26 cellular contexts compared by ENCODE assay signal in the genomic region with DNA sequence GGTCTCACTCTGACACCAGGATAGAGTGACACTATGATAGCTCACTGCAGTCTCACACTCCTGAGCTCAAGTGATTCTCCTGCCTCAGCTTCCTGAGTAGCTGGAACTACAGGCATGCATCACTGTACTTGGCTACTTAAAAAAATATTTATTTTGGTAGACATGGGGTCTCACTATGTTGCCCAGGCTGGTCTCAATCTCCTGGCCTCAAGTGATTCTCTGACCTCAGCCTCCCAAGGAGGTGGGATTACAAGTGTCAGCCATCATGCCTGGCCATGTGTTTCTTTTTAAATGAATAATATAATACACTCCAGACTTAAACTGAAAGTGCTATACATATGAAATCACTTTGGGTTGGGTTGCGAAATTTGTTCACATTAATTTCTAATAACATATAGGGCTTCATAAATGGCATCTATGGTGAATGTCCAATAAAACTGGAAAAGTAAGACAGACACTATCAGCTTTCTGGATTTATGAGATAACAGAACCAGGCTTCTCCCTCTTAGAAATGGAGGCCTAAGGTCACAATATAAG. TPM values are rescaled to one million over a fixed set of nuclear protein-coding genes. Genes with fewer than 3 reads are reported as not detected.
A peak's percentile ranks its signal among the peaks of the same experiment; 100 is the strongest.
DNase-seq lines count a peak whose midpoint lies in the region; ATAC-seq, FAIRE-seq and TF ChIP-seq lines count a peak whose summit lies in the region.
"Had no signal": no experiment of that assay in that cellular context is flagged by ENCODE, and none has a peak within 500 bp of the region (broad histone marks: within the 10 kb centered on the region; RNA-seq: fewer than 3 reads in every experiment).

No MANE protein-coding gene starts in this region.

- peaks cover 0 to 18% of the 10 kb centered on the region in 2 donors for H3K4me1 ChIP-seq in ascending aorta
- H3K4me1 ChIP-seq in thoracic aorta (ENCODE audit: control insufficient read depth in 1 of 2, low read depth in 2 of 2) = peaks cover 33 to 55% of the 10 kb centered on the region in 2 donors

- peaks cover 2% of the 10 kb centered on the region for H3K4me1 Mint-ChIP-seq in activated CD4-positive, alpha-beta T cell treated with anti-CD3 and anti-CD28 coated beads, Interleukin-2, amount 10 ng/mL, durations not matched to agents 24 days and 14 days
- no peaks in the 10 kb centered on the region for H3K4me1 Mint-ChIP-seq in activated CD4-positive, alpha-beta T cell treated with anti-CD3 and anti-CD28 coated beads, Interleukin-2, amount 10 ng/mL, durations not matched to agents 7 days and 5 days

- no peak for TF ChIP-seq POLR2A in GM12892 (IDR thresholded peaks at IDR 0.05; ENCODE audit: low read depth, low read length)

- no peaks in the 10 kb centered on the region for H3K27me3 ChIP-seq in ascending aorta
- no peaks in the 10 kb centered on the region for H3K27me3 ChIP-seq in thoracic aorta (replicated peaks; ENCODE audit: insufficient read depth)

- H3K27me3 Mint-ChIP-seq in activated CD4-positive, alpha-beta T cell treated with anti-CD3 and anti-CD28 coated beads, Interleukin-2, amount 10 ng/mL, durations not matched to agents 24 days and 14 days = no peaks in the 10 kb centered on the region
- H3K27me3 Mint-ChIP-seq in activated CD4-positive, alpha-beta T cell treated with anti-CD3 and anti-CD28 coated beads, Interleukin-2, amount 10 ng/mL, durations not matched to agents 7 days and 5 days = no peaks in the 10 kb centered on the region

- POLR2A ChIA-PET in activated CD4-positive, alpha-beta T cell treated with anti-CD3 and anti-CD28 coated beads, Interleukin-2, amount 10 ng/mL, durations not matched to agents 7 days and 5 days (lab: Charles Lee) = no interaction called here

- intact Hi-C loops in activated CD4-positive, alpha-beta T cell treated with anti-CD3 and anti-CD28 coated beads, Interleukin-2, amount 10 ng/mL, durations not matched to agents 24 days and 14 days (cut with micrococcal nuclease) = no loop called here
- intact Hi-C loops in ascending aorta (cut with DNase I) = no loop called here

- H3K9me3 ChIP-seq in ascending aorta = no peaks in the 10 kb centered on the region
- H3K9me3 ChIP-seq in thoracic aorta = no peaks in the 10 kb centered on the region
- H3K9me3 ChIP-seq: HAP-1 had no signal

- no peak overlapping the region for H3K4me3 ChIP-seq in ascending aorta
- no peak overlapping the region for H3K4me3 ChIP-seq in thoracic aorta
- H3K4me3 ChIP-seq: HAP-1, PC-9 had no signal

- H3K27ac ChIP-seq in ascending aorta (peak overlapping the region; percentile 59 to 63), thoracic aorta (peak overlapping the region; percentile 25 to 69)
- H3K27ac ChIP-seq: 22Rv1, HL-60, PC-9 had no signal

- FAIRE-seq in GM12892 (lab: Jason Lieb, UNC) = no peak

- ATAC-seq in thoracic aorta (ENCODE audit: insufficient number of reproducible peaks, low FRiP score, low read depth) = no peak
- ATAC-seq in GM18870 (IDR thresholded peaks at IDR 0.05; ENCODE audit: unreplicated experiment) = no peak
- ATAC-seq: Right ventricle myocardium inferior had no signal

- DNase-seq in activated CD4-positive, alpha-beta T cell treated with anti-CD3 and anti-CD28 coated beads, Interleukin-2, amount 10 ng/mL, durations not matched to agents 24 days and 14 days = peak; percentile 28
- DNase-seq in activated CD4-positive, alpha-beta T cell treated with anti-CD3 and anti-CD28 coated beads, Interleukin-2, amount 10 ng/mL, durations not matched to agents 7 days and 5 days = no peak
- DNase-seq in ascending aorta (ENCODE audit: low spot score in 2 of 2) (no peak), fibroblast of gingiva (ENCODE audit: low read depth) (peak; percentile 36), thoracic aorta (ENCODE audit: low spot score) (no peak), GM12892 (ENCODE audit: insufficient read length) (no peak)
- no peak for DNase-seq in stimulated activated CD4-positive, alpha-beta T cell treated with anti-CD3 and anti-CD28 coated beads, Interleukin-4, amount 100 ng/mL, for 4 hours
- DNase-seq: ACHN, Calu3, DND-41, GOT3, KBM-7, MV-4-11, NCI-H1105, NCI-H1436 treated with DMSO at 0.1 percent for 48 hours, NCI-H187 treated with DMSO at 0.1 percent for 48 hours, NCI-H2107, NCI-H446, NCI-H524 treated with DMSO at 0.1 percent for 48 hours, NCI-H774, PC-9 had no signal

- peaks cover 3 to 6% of the 10 kb centered on the region in 2 donors for H3K36me3 ChIP-seq in ascending aorta
- H3K36me3 ChIP-seq in thoracic aorta = peaks cover 2% of the 10 kb centered on the region
- H3K36me3 ChIP-seq: HAP-1 had no signal

- CTCF ChIA-PET in activated CD4-positive, alpha-beta T cell treated with anti-CD3 and anti-CD28 coated beads, Interleukin-2, amount 10 ng/mL, durations not matched to agents 7 days and 5 days (lab: Charles Lee) = no interaction called here

- no peak overlapping the region for H3K27ac Mint-ChIP-seq in activated CD4-positive, alpha-beta T cell treated with anti-CD3 and anti-CD28 coated beads, Interleukin-2, amount 10 ng/mL, durations not matched to agents 24 days and 14 days
- no peak overlapping the region for H3K27ac Mint-ChIP-seq in activated CD4-positive, alpha-beta T cell treated with anti-CD3 and anti-CD28 coated beads, Interleukin-2, amount 10 ng/mL, durations not matched to agents 7 days and 5 days

- peaks cover 7% of the 10 kb centered on the region for H3K36me3 Mint-ChIP-seq in activated CD4-positive, alpha-beta T cell treated with anti-CD3 and anti-CD28 coated beads, Interleukin-2, amount 10 ng/mL, durations not matched to agents 24 days and 14 days (ENCODE audit: low read depth)
- peaks cover 10% of the 10 kb centered on the region for H3K36me3 Mint-ChIP-seq in activated CD4-positive, alpha-beta T cell treated with anti-CD3 and anti-CD28 coated beads, Interleukin-2, amount 10 ng/mL, durations not matched to agents 7 days and 5 days (ENCODE audit: low read depth)

- TF ChIP-seq CTCF in ascending aorta (IDR thresholded peaks at IDR 0.05) (no peak), thoracic aorta (IDR thresholded peaks at IDR 0.05) (no peak)

- peaks cover 4% of the 10 kb centered on the region for H3K9me3 Mint-ChIP-seq in activated CD4-positive, alpha-beta T cell treated with anti-CD3 and anti-CD28 coated beads, Interleukin-2, amount 10 ng/mL, durations not matched to agents 24 days and 14 days
- peaks cover 3% of the 10 kb centered on the region for H3K9me3 Mint-ChIP-seq in activated CD4-positive, alpha-beta T cell treated with anti-CD3 and anti-CD28 coated beads, Interleukin-2, amount 10 ng/mL, durations not matched to agents 7 days and 5 days

- no peak overlapping the region for H3K4me3 Mint-ChIP-seq in activated CD4-positive, alpha-beta T cell treated with anti-CD3 and anti-CD28 coated beads, Interleukin-2, amount 10 ng/mL, durations not matched to agents 24 days and 14 days
- no peak overlapping the region for H3K4me3 Mint-ChIP-seq in activated CD4-positive, alpha-beta T cell treated with anti-CD3 and anti-CD28 coated beads, Interleukin-2, amount 10 ng/mL, durations not matched to agents 7 days and 5 days

RNA-seq across cellular contexts. Expression of a gene that starts 48.0 kb away (rescaled TPM):
- total RNA-seq in activated CD4-positive, alpha-beta T cell treated with anti-CD3 and anti-CD28 coated beads, Interleukin-2, amount 10 ng/mL, durations not matched to agents 24 days and 14 days = 43.9 and 45.3 TPM in 2 replicates
- total RNA-seq in activated CD4-positive, alpha-beta T cell treated with anti-CD3 and anti-CD28 coated beads, Interleukin-2, amount 10 ng/mL, durations not matched to agents 7 days and 5 days = 10 to 100 TPM; 33.1 to 36.1 TPM
- total RNA-seq in ascending aorta = 108 TPM
- 100 to 1,000 TPM in 1 of 2 donors, 10 to 100 TPM in 1; 97.7 to 108 TPM for total RNA-seq in thoracic aorta
- polyA plus RNA-seq in GM12892 (2012; ENCODE audit: missing spikeins) = 25.9 TPM

Comparison
In these comparisons a context has a peak if more than half of its experiments do, and no peak if none do; other contexts are left out.
1. DNase-seq: peak in activated CD4-positive, alpha-beta T cell treated with anti-CD3 and anti-CD28 coated beads, Interleukin-2, amount 10 ng/mL, durations not matched to agents 24 days and 14 days (single experiment) and fibroblast of gingiva (single experiment); none in activated CD4-positive, alpha-beta T cell treated with anti-CD3 and anti-CD28 coated beads, Interleukin-2, amount 10 ng/mL, durations not matched to agents 7 days and 5 days (single experiment), ascending aorta (0 of 2), thoracic aorta (single experiment), stimulated activated CD4-positive, alpha-beta T cell treated with anti-CD3 and anti-CD28 coated beads, Interleukin-4, amount 100 ng/mL, for 4 hours (0 of 2) and GM12892 (single experiment).